Comparison of ENCODE assay signal across 8 cellular contexts in genomic region chr6:137927777-137928218, GRCh38.
A peak's percentile ranks its signal among the peaks of the same experiment; 100 is the strongest.
DNase-seq lines count a peak whose midpoint lies in the region; ATAC-seq and TF ChIP-seq lines count a peak whose summit lies in the region.

No MANE protein-coding gene starts in this region.

- ATAC-seq in CD8-positive, alpha-beta T cell: peak; percentile 99
- ATAC-seq in GM19455 (IDR thresholded peaks at IDR 0.05; ENCODE audit: unreplicated experiment): peak; percentile 89
- peak; percentile 85 for ATAC-seq in HG03558 (IDR thresholded peaks at IDR 0.05; ENCODE audit: extremely low read depth, unreplicated experiment)
- no peak for ATAC-seq in Right ventricle myocardium inferior

- no peak overlapping the region for H3K4me3 ChIP-seq in CD8-positive, alpha-beta T cell (ENCODE audit: low read depth, low read length)
- no peak overlapping the region for H3K4me3 ChIP-seq in effector memory CD4-positive, alpha-beta T cell (ENCODE audit: insufficient read depth, low read depth, low read length, poor library complexity, severe bottlenecking)

- H3K4me1 ChIP-seq in CD8-positive, alpha-beta T cell (ENCODE audit: insufficient read depth, low read length): peaks cover 38% of the 10 kb centered on the region
- H3K4me1 ChIP-seq in effector memory CD4-positive, alpha-beta T cell (ENCODE audit: control insufficient read depth, insufficient read depth, low read length, poor library complexity, severe bottlenecking): peaks cover 19% of the 10 kb centered on the region

- CTCF ChIA-PET in CD8-positive, alpha-beta T cell (lab: Charles Lee): interaction anchor here (1.0 to 2.5 kb wide), 4 partner anchors 17 to 219 kb away, joined by 5 to 7 read pairs (median 6); no protein-coding TSS in a partner anchor

- POLR2A ChIA-PET in CD8-positive, alpha-beta T cell (lab: Charles Lee): interaction anchor here (1.1 to 2.3 kb wide), 7 partner anchors 11 to 220 kb away, joined by 3 to 9 read pairs (median 4); partner anchors contain the start of gene TNFAIP3

- H3K4me3 Mint-ChIP-seq in CD8-positive, alpha-beta T cell: peak overlapping the region; percentile 36

- H3K9me3 ChIP-seq in CD8-positive, alpha-beta T cell (ENCODE audit: low read length): no peaks in the 10 kb centered on the region
- H3K9me3 ChIP-seq in effector memory CD4-positive, alpha-beta T cell (ENCODE audit: control insufficient read depth, low read length): no peaks in the 10 kb centered on the region

- H3K27ac ChIP-seq in CD8-positive, alpha-beta T cell (ENCODE audit: low read depth, low read length): peak overlapping the region; percentile 21
- peak overlapping the region; percentile 22 for H3K27ac ChIP-seq in effector memory CD4-positive, alpha-beta T cell (ENCODE audit: insufficient read depth, low read length, poor library complexity, severe bottlenecking)

- H3K4me1 Mint-ChIP-seq in CD8-positive, alpha-beta T cell (ENCODE audit: low read depth): peaks cover 41% of the 10 kb centered on the region

- TF ChIP-seq CTCF in CD8-positive, alpha-beta T cell (IDR thresholded peaks at IDR 0.05): no peak

- no peaks in the 10 kb centered on the region for H3K9me3 Mint-ChIP-seq in CD8-positive, alpha-beta T cell

- H3K36me3 Mint-ChIP-seq in CD8-positive, alpha-beta T cell: no peaks in the 10 kb centered on the region

- no peaks in the 10 kb centered on the region for H3K27me3 ChIP-seq in CD8-positive, alpha-beta T cell (ENCODE audit: insufficient read depth, low read length)
- H3K27me3 ChIP-seq in effector memory CD4-positive, alpha-beta T cell (replicated peaks; ENCODE audit: control insufficient read depth, insufficient read depth, low read length, poor library complexity, severe bottlenecking): no peaks in the 10 kb centered on the region

- peak overlapping the region; percentile 91 for H3K27ac Mint-ChIP-seq in CD8-positive, alpha-beta T cell

- intact Hi-C loops in CD8-positive, alpha-beta T cell (cut with DNase I, micrococcal nuclease): loop anchor here (1.0 to 5.0 kb wide), 4 partner anchors 18 to 220 kb away; partner anchors contain the start of gene TNFAIP3 (in 1 of the 2)
- intact Hi-C loops in Right ventricle myocardium inferior (cut with DNase I): no loop called here

- H3K36me3 ChIP-seq in CD8-positive, alpha-beta T cell (ENCODE audit: insufficient read depth, low read length): no peaks in the 10 kb centered on the region
- no peaks in the 10 kb centered on the region for H3K36me3 ChIP-seq in effector memory CD4-positive, alpha-beta T cell (ENCODE audit: control insufficient read depth, insufficient read depth, low read length)

- no peaks in the 10 kb centered on the region for H3K27me3 Mint-ChIP-seq in CD8-positive, alpha-beta T cell (ENCODE audit: low read depth)

- DNase-seq in CD8-positive, alpha-beta T cell: peak; percentile 49 to 84 (median 71)
- peak; percentile 59 to 66 for DNase-seq in activated CD4-positive, alpha-beta T cell treated with anti-CD3 and anti-CD28 coated beads for 24 hours (ENCODE audit: low read depth in 2 of 2)
- DNase-seq in effector memory CD4-positive, alpha-beta T cell: peak; percentile 72 to 78 (median 73)
- DNase-seq in stimulated activated CD8-positive, alpha-beta memory T cell treated with anti-CD3 and anti-CD28 coated beads, Interleukin-15, amount 100 ng/mL, for 48 hours (ENCODE audit: low read depth in 2 of 2): peak; percentile 80
- DNase-seq in Right ventricle myocardium inferior (ENCODE audit: missing footprints): no peak
- no peak for DNase-seq in NCI-H2227 (lab: John Stamatoyannopoulos, UW; ENCODE audit: unreplicated experiment)

Comparison
In these comparisons a context has a peak if more than half of its experiments do, and no peak if none do; other contexts are left out.
1. DNase-seq: peak in CD8-positive, alpha-beta T cell (7 of 7), activated CD4-positive, alpha-beta T cell treated with anti-CD3 and anti-CD28 coated beads for 24 hours (2 of 2), effector memory CD4-positive, alpha-beta T cell (3 of 3) and stimulated activated CD8-positive, alpha-beta memory T cell treated with anti-CD3 and anti-CD28 coated beads, Interleukin-15, amount 100 ng/mL, for 48 hours (2 of 2); none in Right ventricle myocardium inferior (single experiment) and NCI-H2227 (single experiment).